In the genomic region with DNA sequence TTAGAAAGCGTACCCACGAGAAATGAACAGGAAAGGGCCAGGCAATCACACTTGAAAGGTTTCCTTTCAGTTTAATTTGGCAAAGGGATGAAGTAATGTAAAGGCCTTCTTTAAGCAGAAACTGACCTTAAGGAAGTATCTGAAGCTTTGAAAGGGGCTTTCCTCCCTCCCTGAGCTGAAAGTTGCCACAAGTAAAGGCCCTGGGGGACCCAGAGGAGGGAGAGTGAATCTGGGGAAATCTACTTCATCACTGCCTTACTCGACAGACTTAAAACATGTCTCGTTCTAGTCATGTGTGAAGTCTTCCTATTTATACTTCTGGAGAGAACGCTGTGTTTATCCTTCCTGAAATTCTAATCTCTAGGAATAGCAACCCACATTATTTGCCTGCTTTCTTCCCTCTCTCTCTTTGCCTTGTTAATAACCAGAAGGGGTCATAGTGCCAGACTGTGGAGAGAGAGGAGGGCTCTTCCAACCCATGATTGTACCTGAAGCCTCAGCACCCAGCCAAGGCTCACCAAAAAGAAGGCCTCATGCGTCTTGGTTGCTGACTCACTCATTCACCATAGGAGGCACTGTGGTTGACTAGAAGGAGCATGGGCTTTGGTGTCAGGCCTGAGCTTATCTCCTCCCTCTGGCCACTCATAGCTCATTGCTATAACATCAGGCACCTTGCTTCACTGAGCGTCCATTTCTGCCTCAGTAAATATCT, we compare ENCODE assay signal across 1 cellular context.
TF ChIP-seq lines count a peak whose summit lies in the region.

No MANE protein-coding gene starts in this region.

TF ChIP-seq in HepG2, 621 proteins besides CTCF, POLR2A, EP300 and RAD21:
- TF ChIP-seq RCOR2 (CRISPR knock-in tag; IDR thresholded peaks at IDR 0.05) = no peak
- TF ChIP-seq BCL6 (CRISPR knock-in tag; IDR thresholded peaks at IDR 0.05) = 0 out of 2 replicates have a peak, but pooled peaks have one; percentile 15
- TF ChIP-seq TARDBP (CRISPR knock-in tag; IDR thresholded peaks at IDR 0.05) = no peak
- TF ChIP-seq, protein P1, sequence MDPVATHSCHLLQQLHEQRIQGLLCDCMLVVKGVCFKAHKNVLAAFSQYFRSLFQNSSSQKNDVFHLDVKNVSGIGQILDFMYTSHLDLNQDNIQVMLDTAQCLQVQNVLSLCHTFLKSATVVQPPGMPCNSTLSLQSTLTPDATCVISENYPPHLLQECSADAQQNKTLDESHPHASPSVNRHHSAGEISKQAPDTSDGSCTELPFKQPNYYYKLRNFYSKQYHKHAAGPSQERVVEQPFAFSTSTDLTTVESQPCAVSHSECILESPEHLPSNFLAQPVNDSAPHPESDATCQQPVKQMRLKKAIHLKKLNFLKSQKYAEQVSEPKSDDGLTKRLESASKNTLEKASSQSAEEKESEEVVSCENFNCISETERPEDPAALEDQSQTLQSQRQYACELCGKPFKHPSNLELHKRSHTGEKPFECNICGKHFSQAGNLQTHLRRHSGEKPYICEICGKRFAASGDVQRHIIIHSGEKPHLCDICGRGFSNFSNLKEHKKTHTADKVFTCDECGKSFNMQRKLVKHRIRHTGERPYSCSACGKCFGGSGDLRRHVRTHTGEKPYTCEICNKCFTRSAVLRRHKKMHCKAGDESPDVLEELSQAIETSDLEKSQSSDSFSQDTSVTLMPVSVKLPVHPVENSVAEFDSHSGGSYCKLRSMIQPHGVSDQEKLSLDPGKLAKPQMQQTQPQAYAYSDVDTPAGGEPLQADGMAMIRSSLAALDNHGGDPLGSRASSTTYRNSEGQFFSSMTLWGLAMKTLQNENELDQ (CRISPR knock-in tag; IDR thresholded peaks at IDR 0.05; ENCODE audit: borderline replicate concordance) = no peak
- no peak for TF ChIP-seq ZNF563 (CRISPR knock-in tag; IDR thresholded peaks at IDR 0.05)
